In the genomic region with DNA sequence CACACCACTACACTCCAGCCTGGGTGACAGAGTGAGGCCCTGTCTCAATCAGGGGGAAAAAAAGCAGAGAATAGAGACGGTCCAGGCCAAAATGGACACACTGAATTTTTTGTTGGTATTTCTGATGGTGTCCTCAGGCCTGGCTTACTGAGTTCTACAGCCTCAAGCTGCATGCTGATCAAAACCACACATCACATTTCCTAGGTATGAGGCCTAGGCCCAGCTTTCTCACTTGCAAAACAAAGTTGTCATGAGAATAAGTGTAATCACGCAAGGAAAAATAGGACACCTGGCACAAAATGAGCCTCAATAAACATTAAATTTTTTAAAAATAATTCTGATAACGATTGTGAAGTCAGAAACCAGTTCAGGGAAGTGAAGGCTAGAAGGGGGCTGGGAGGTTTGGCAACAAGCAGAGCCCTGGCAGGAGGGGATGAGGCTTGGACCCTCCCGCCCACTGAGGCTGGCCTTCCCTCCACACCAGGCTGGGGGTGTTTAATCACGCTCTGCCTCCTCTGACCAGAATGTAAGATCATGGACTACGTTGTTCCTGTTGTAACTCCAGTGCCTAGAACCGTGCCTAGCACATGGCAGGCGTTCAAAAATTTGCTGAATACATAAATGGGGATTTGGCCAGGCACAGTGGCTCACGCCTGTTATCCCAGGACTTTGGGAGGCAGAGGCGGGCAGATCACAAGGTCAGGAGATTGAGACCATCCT, we compare ENCODE assay signal across 17 cellular contexts. TPM values are rescaled to one million over a fixed set of nuclear protein-coding genes. Genes with fewer than 3 reads are reported as not detected.
DNase-seq lines count a peak whose midpoint lies in the region; ATAC-seq and TF ChIP-seq lines count a peak whose summit lies in the region.
"Had no signal": no experiment of that assay in that cellular context is flagged by ENCODE, and none has a peak within 500 bp of the region (broad histone marks: within the 10 kb centered on the region; RNA-seq: fewer than 3 reads in every experiment).

No MANE protein-coding gene starts in this region.

- H3K36me3 ChIP-seq in Caco-2 (ENCODE audit: control insufficient read depth, insufficient read depth, low read length) (no peaks in the 10 kb centered on the region; the same call in 1 of the 2 replicates), adrenal gland (replicated peaks in 1 of 2) (no peaks in the 10 kb centered on the region), left lung (no peaks in the 10 kb centered on the region), spleen (peaks cover 0 to 4% (median 0%) of the 10 kb centered on the region in 6 donors)

- 32 to 57% (median 38%) methylated on average over 8 to 10 of the region's 10 CpGs for WGBS in adrenal gland, 4 donors
- WGBS in spleen, 5 donors, result 68 to 86% (median 73%) methylated on average over 10 of the region's 10 CpGs

- TF ChIP-seq POLR2A in adrenal gland (IDR thresholded peaks at IDR 0.05) (no peak), spleen (IDR thresholded peaks at IDR 0.05) (no peak)

- no peak for DNase-seq in Caco-2
- peak in 4 of 7 donors; percentile 55 to 72 (median 58) for DNase-seq in adrenal gland
- DNase-seq in left lung, result no peak
- DNase-seq in spleen, result no peak
- DNase-seq in KG1 (lab: John Stamatoyannopoulos, UW), result no peak
- DNase-seq in NCI-H524 treated with DMSO at 0.1 percent for 48 hours (lab: John Stamatoyannopoulos, UW), result no peak
- DNase-seq in cerebellar nuclear complex (lab: John Stamatoyannopoulos, UW), result no peak
- DNase-seq: activated CD8-positive, alpha-beta T cell treated with anti-CD3 and anti-CD28 coated beads, Interleukin-2, amount 10 ng/mL, durations not matched to agents 7 days and 5 days; activated naive CD4-positive, alpha-beta T cell treated with Interleukin-2 at 50 U/mL for 16 hours; CD4-positive, CD25-positive, alpha-beta regulatory T cell; dorsolateral prefrontal cortex; glutamatergic neuron; MM.1S; NCI-H2227 treated with DMSO at 0.1 percent for 48 hours; OCI-M1 had no signal

- no peak overlapping the region for H3K4me3 Mint-ChIP-seq in Caco-2 (ENCODE audit: unreplicated experiment)
- H3K4me3 Mint-ChIP-seq: activated CD8-positive, alpha-beta T cell treated with anti-CD3 and anti-CD28 coated beads, Interleukin-2, amount 10 ng/mL, durations not matched to agents 7 days and 5 days; memory B cell had no signal

- H3K27ac ChIP-seq in adrenal gland (peak overlapping the region; percentile 64 to 94 (median 82)), left lung (peak overlapping the region; percentile 79 to 90), spleen (peak overlapping the region in 5 of 8 donors; percentile 84 to 93 (median 91))

- H3K9me3 ChIP-seq in Caco-2, result no peaks in the 10 kb centered on the region
- no peaks in the 10 kb centered on the region for H3K9me3 ChIP-seq in adrenal gland (replicated peaks in 1 of 3)
- H3K9me3 ChIP-seq in left lung, result no peaks in the 10 kb centered on the region
- H3K9me3 ChIP-seq in spleen, result peaks cover 0 to 6% (median 0%) of the 10 kb centered on the region in 8 donors

- CTCF ChIA-PET in Caco-2 (lab: Charles Lee), result no interaction called here

- POLR2A ChIA-PET in Caco-2 (lab: Charles Lee), result no interaction called here

- H3K4me1 ChIP-seq in Caco-2, result peaks cover 72% of the 10 kb centered on the region
- peaks cover 85 to 90% of the 10 kb centered on the region in 2 donors for H3K4me1 ChIP-seq in adrenal gland (replicated peaks in 1 of 2)
- H3K4me1 ChIP-seq in left lung, result peaks cover 68 to 100% of the 10 kb centered on the region in 2 donors
- peaks cover 26 to 100% (median 77%) of the 10 kb centered on the region in 6 donors for H3K4me1 ChIP-seq in spleen

- no peaks in the 10 kb centered on the region for H3K27me3 Mint-ChIP-seq in Caco-2 (ENCODE audit: insufficient read depth, unreplicated experiment)
- H3K27me3 Mint-ChIP-seq: CD4-positive, CD25-positive, alpha-beta regulatory T cell; memory B cell had no signal

- no peak for ATAC-seq in left lung
- ATAC-seq in HG02840 (IDR thresholded peaks at IDR 0.05; ENCODE audit: low FRiP score, unreplicated experiment), result no peak
- ATAC-seq: activated CD8-positive, alpha-beta T cell treated with anti-CD3 and anti-CD28 coated beads, Interleukin-2, amount 10 ng/mL, durations not matched to agents 7 days and 5 days had no signal

- H3K36me3 Mint-ChIP-seq in Caco-2 (ENCODE audit: insufficient read depth, unreplicated experiment), result peaks cover 42% of the 10 kb centered on the region

- TF ChIP-seq CTCF in Caco-2 (IDR thresholded peaks at IDR 0.05; ENCODE audit: insufficient read depth in 1 of 2, low read depth in 1 of 2, low read length in 1 of 2, severe bottlenecking in 1 of 2, unreplicated experiment in 1 of 2) (no peak), adrenal gland (IDR thresholded peaks at IDR 0.05) (no peak), left lung (IDR thresholded peaks at IDR 0.05) (no peak), spleen (IDR thresholded peaks at IDR 0.05 in 8 of 11, conservative IDR thresholded peaks at IDR 0.05 in 3 of 11) (no peak)

- intact Hi-C loops in Caco-2 (cut with micrococcal nuclease; ENCODE audit: unreplicated experiment), result no loop called here
- intact Hi-C loops in adrenal gland (cut with DNase I), result no loop called here
- intact Hi-C loops in left lung (cut with DNase I), result no loop called here
- intact Hi-C loops in spleen (cut with DNase I; ENCODE audit: low total_unique reads), result no loop called here

- no peaks in the 10 kb centered on the region for H3K9me3 Mint-ChIP-seq in Caco-2 (ENCODE audit: unreplicated experiment)
- H3K9me3 Mint-ChIP-seq: memory B cell had no signal

- H3K4me3 ChIP-seq in Caco-2 (ENCODE audit: low read depth, low read length), result no peak overlapping the region
- no peak overlapping the region for H3K4me3 ChIP-seq in adrenal gland
- no peak overlapping the region for H3K4me3 ChIP-seq in left lung
- no peak overlapping the region for H3K4me3 ChIP-seq in spleen
- H3K4me3 ChIP-seq: dorsolateral prefrontal cortex had no signal

- H3K4me1 Mint-ChIP-seq in Caco-2 (ENCODE audit: low read depth, unreplicated experiment), result peaks cover 54% of the 10 kb centered on the region

- peak overlapping the region; percentile 99 for H3K27ac Mint-ChIP-seq in Caco-2 (ENCODE audit: unreplicated experiment)
- H3K27ac Mint-ChIP-seq: activated CD8-positive, alpha-beta T cell treated with anti-CD3 and anti-CD28 coated beads, Interleukin-2, amount 10 ng/mL, durations not matched to agents 7 days and 5 days; memory B cell had no signal

- no peaks in the 10 kb centered on the region for H3K27me3 ChIP-seq in Caco-2 (replicated peaks; ENCODE audit: control insufficient read depth, insufficient read depth, low read length)
- no peaks in the 10 kb centered on the region for H3K27me3 ChIP-seq in adrenal gland
- no peaks in the 10 kb centered on the region for H3K27me3 ChIP-seq in left lung
- no peaks in the 10 kb centered on the region for H3K27me3 ChIP-seq in spleen (replicated peaks in 1 of 7)
- H3K27me3 ChIP-seq: dorsolateral prefrontal cortex had no signal

- BruUV-seq in Caco-2 (replicated peaks; lab: Mats Ljungman, UMichigan), result no TSS peak

RNA-seq across cellular contexts. Expression of a gene that starts 18.1 kb away (rescaled TPM):
- total RNA-seq in Caco-2 (2022) (122 and 126 TPM in 2 replicates), adrenal gland (100 to 1,000 TPM in 6 of 8 donors, 10 to 100 TPM in 2; 77.9 to 186 (median 128) TPM), left lung (100 to 1,000 TPM; 119 to 149 TPM), spleen (10 to 100 TPM; 48.0 to 98.1 (median 78.2) TPM)
- polyA plus RNA-seq in adrenal gland (100 to 1,000 TPM in 1 of 3 donors, 10 to 100 TPM in 2; 29.8 to 152 (median 36.5) TPM), spleen (10 to 100 TPM; 24.2 to 38.0 (median 25.1) TPM)

Comparison
In these comparisons a context has a peak if more than half of its experiments do, and no peak if none do; other contexts are left out.
1. DNase-seq: peak in adrenal gland (4 of 7); none in Caco-2 (0 of 2), left lung (0 of 2), spleen (single experiment), KG1 (single experiment), NCI-H524 treated with DMSO at 0.1 percent for 48 hours (single experiment) and cerebellar nuclear complex (0 of 2).
2. Peak in every context shown above with its lines, with median percentiles within 50 percentile points of each other: H3K27ac ChIP-seq.